ENCODE assay signal across 21 cellular contexts in the genomic region with DNA sequence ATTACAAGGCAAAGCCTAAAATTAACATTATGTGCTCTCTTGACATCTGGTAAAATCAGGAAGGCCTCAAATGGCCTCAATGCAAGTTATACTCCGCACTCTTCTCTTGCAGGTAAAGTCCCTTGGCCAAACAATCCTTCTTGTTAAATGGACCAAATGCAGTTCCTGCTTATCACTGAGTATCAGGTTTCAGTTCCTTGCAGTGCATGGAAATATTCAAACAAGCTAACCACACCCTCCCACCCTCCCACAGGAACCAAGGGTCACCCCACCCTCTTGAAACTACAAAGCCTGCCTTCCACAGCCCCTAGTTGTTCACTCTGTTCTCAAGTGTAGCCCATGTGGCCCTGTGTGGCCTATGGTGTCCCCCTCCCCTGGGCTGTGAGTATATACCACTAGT.
DNase-seq lines count a peak whose midpoint lies in the region; ATAC-seq and TF ChIP-seq lines count a peak whose summit lies in the region.
"Had no signal": no experiment of that assay in that cellular context is flagged by ENCODE, and none has a peak within 500 bp of the region (broad histone marks: within the 10 kb centered on the region; RNA-seq: fewer than 3 reads in every experiment).

No MANE protein-coding gene starts in this region.

- no peaks in the 10 kb centered on the region for H3K27me3 ChIP-seq in colonic mucosa
- H3K27me3 ChIP-seq: right lobe of liver had no signal

- TF ChIP-seq CTCF in colonic mucosa (IDR thresholded peaks at IDR 0.05): no peak

- peak overlapping the region; percentile 66 for H3K27ac ChIP-seq in colonic mucosa
- H3K27ac ChIP-seq: left ventricle myocardium inferior, right lobe of liver had no signal

- DNase-seq in SIG-M5 treated with dmso at 0.1 percent for 504 hours (lab: John Stamatoyannopoulos, UW; ENCODE audit: unreplicated experiment) (peak; percentile 31), SIG-M5 (lab: John Stamatoyannopoulos, UW) (no peak), NCI-H146 treated with DMSO at 0.1 percent for 48 hours (lab: John Stamatoyannopoulos, UW; ENCODE audit: unreplicated experiment) (peak; percentile 28), colonic mucosa (peak; percentile 26), NCI-H1417 treated with DMSO at 0.1 percent for 48 hours (lab: John Stamatoyannopoulos, UW) (no peak)
- no peak for DNase-seq in activated naive CD8-positive, alpha-beta T cell treated with anti-CD3 and anti-CD28 coated beads, Interleukin-2, amount 50 U/mL, for 24 hours
- DNase-seq in activated CD4-positive, alpha-beta T cell treated with anti-CD3 and anti-CD28 coated beads for 48 hours: no peak
- DNase-seq: activated CD4-positive, alpha-beta T cell treated with anti-CD3 and anti-CD28 coated beads for 1 hour; CD4-positive, CD25-positive, alpha-beta regulatory T cell; DMS79; effector memory CD8-positive, alpha-beta T cell; H7; Karpas-422; left ventricle myocardium inferior; NCI-H1092 treated with DMSO at 0.1 percent for 48 hours; NCI-H2171; nephron progenitor cell; right lobe of liver; RPMI8226 had no signal

- ATAC-seq in GM18519 (IDR thresholded peaks at IDR 0.05; ENCODE audit: low FRiP score, unreplicated experiment): no peak
- ATAC-seq in activated naive CD8-positive, alpha-beta T cell treated with anti-CD3 and anti-CD28 coated beads, Interleukin-2, amount 50 U/mL, for 24 hours: no peak
- ATAC-seq: effector memory CD8-positive, alpha-beta T cell; right lobe of liver had no signal

- no peak overlapping the region for H3K27ac Mint-ChIP-seq in activated naive CD8-positive, alpha-beta T cell treated with anti-CD3 and anti-CD28 coated beads, Interleukin-2, amount 50 U/mL, for 24 hours
- H3K27ac Mint-ChIP-seq: activated naive CD4-positive, alpha-beta T cell treated with anti-CD3 and anti-CD28 coated beads, Interleukin-2, amount 50 U/mL, for 24 hours; CD4-positive, CD25-positive, alpha-beta regulatory T cell; effector memory CD8-positive, alpha-beta T cell; nephron progenitor cell had no signal

- no peaks in the 10 kb centered on the region for H3K4me1 ChIP-seq in colonic mucosa
- H3K4me1 ChIP-seq: left ventricle myocardium inferior, right lobe of liver had no signal

- no peaks in the 10 kb centered on the region for H3K36me3 Mint-ChIP-seq in activated naive CD8-positive, alpha-beta T cell treated with anti-CD3 and anti-CD28 coated beads, Interleukin-2, amount 50 U/mL, for 24 hours (ENCODE audit: low read depth)
- H3K36me3 Mint-ChIP-seq: activated naive CD4-positive, alpha-beta T cell treated with anti-CD3 and anti-CD28 coated beads, Interleukin-2, amount 50 U/mL, for 24 hours; CD4-positive, CD25-positive, alpha-beta regulatory T cell had no signal

- intact Hi-C loops in colonic mucosa (cut with DNase I): no loop called here

- H3K27me3 Mint-ChIP-seq in activated naive CD8-positive, alpha-beta T cell treated with anti-CD3 and anti-CD28 coated beads, Interleukin-2, amount 50 U/mL, for 24 hours: no peaks in the 10 kb centered on the region
- H3K27me3 Mint-ChIP-seq: activated naive CD4-positive, alpha-beta T cell treated with anti-CD3 and anti-CD28 coated beads, Interleukin-2, amount 50 U/mL, for 24 hours; CD4-positive, CD25-positive, alpha-beta regulatory T cell; effector memory CD8-positive, alpha-beta T cell had no signal

- H3K9ac ChIP-seq in colonic mucosa (ENCODE audit: low read depth in 2 of 2, low read length in 2 of 2): no peak overlapping the region

- H3K9me3 ChIP-seq in colonic mucosa: no peaks in the 10 kb centered on the region
- H3K9me3 ChIP-seq: left ventricle myocardium inferior, right lobe of liver had no signal

- H3K4me1 Mint-ChIP-seq in activated naive CD8-positive, alpha-beta T cell treated with anti-CD3 and anti-CD28 coated beads, Interleukin-2, amount 50 U/mL, for 24 hours: no peaks in the 10 kb centered on the region
- H3K4me1 Mint-ChIP-seq: activated naive CD4-positive, alpha-beta T cell treated with anti-CD3 and anti-CD28 coated beads, Interleukin-2, amount 50 U/mL, for 24 hours; CD4-positive, CD25-positive, alpha-beta regulatory T cell had no signal

- no peaks in the 10 kb centered on the region for H3K9me3 Mint-ChIP-seq in activated naive CD8-positive, alpha-beta T cell treated with anti-CD3 and anti-CD28 coated beads, Interleukin-2, amount 50 U/mL, for 24 hours
- H3K9me3 Mint-ChIP-seq: activated naive CD4-positive, alpha-beta T cell treated with anti-CD3 and anti-CD28 coated beads, Interleukin-2, amount 50 U/mL, for 24 hours had no signal

- no peaks in the 10 kb centered on the region for H3K36me3 ChIP-seq in colonic mucosa
- H3K36me3 ChIP-seq: left ventricle myocardium inferior, right lobe of liver had no signal

- H3K4me3 Mint-ChIP-seq in activated naive CD8-positive, alpha-beta T cell treated with anti-CD3 and anti-CD28 coated beads, Interleukin-2, amount 50 U/mL, for 24 hours: no peak overlapping the region
- H3K4me3 Mint-ChIP-seq: activated naive CD4-positive, alpha-beta T cell treated with anti-CD3 and anti-CD28 coated beads, Interleukin-2, amount 50 U/mL, for 24 hours; CD4-positive, CD25-positive, alpha-beta regulatory T cell; effector memory CD8-positive, alpha-beta T cell; nephron progenitor cell had no signal

- H3K4me3 ChIP-seq in colonic mucosa: no peak overlapping the region
- H3K4me3 ChIP-seq: left ventricle myocardium inferior, right lobe of liver had no signal

Comparison
In these comparisons a context has a peak if more than half of its experiments do, and no peak if none do; other contexts are left out.
1. DNase-seq: peak in SIG-M5 treated with dmso at 0.1 percent for 504 hours (single experiment), NCI-H146 treated with DMSO at 0.1 percent for 48 hours (single experiment) and colonic mucosa (single experiment); none in SIG-M5 (single experiment), NCI-H1417 treated with DMSO at 0.1 percent for 48 hours (single experiment), activated naive CD8-positive, alpha-beta T cell treated with anti-CD3 and anti-CD28 coated beads, Interleukin-2, amount 50 U/mL, for 24 hours (single experiment) and activated CD4-positive, alpha-beta T cell treated with anti-CD3 and anti-CD28 coated beads for 48 hours (single experiment).